1 cellular context compared by ENCODE assay signal in genomic region chr20:13524339-13524738, GRCh38.
TF ChIP-seq lines count a peak whose summit lies in the region.

No MANE protein-coding gene starts in this region.

TF ChIP-seq in endothelial cell of umbilical vein, 7 proteins besides CTCF, POLR2A, EP300 and RAD21:
- TF ChIP-seq MYC (IDR thresholded peaks at IDR 0.05; ENCODE audit: low read depth, low read length) (no peak), JUN (IDR thresholded peaks at IDR 0.05; ENCODE audit: borderline replicate concordance, insufficient read depth, insufficient read length, low read depth) (no peak), POLR2AphosphoS5 (IDR thresholded peaks at IDR 0.05; ENCODE audit: insufficient read depth, low read depth, low read length) (no peak), EZH2 (IDR thresholded peaks at IDR 0.05; ENCODE audit: borderline replicate concordance, low read depth, low read length, severe bottlenecking) (no peak), MAX (IDR thresholded peaks at IDR 0.05; ENCODE audit: insufficient read depth, insufficient read length) (no peak), FOS (IDR thresholded peaks at IDR 0.05; ENCODE audit: borderline replicate concordance, insufficient read depth, low read length) (no peak), GATA2 (IDR thresholded peaks at IDR 0.05; ENCODE audit: insufficient read depth, insufficient read length, low read depth, low read length) (no peak)
